8 cellular contexts compared by ENCODE assay signal in genomic region chr7:139358541-139359365, GRCh38. TPM values are rescaled to one million over a fixed set of nuclear protein-coding genes. Genes with fewer than 3 reads are reported as not detected.
A peak's percentile ranks its signal among the peaks of the same experiment; 100 is the strongest.
DNase-seq lines count a peak whose midpoint lies in the region; ATAC-seq and TF ChIP-seq lines count a peak whose summit lies in the region.

No MANE protein-coding gene starts in this region.

- peak; percentile 57 for DNase-seq in D341Med (ENCODE audit: low spot score)
- DNase-seq in KBM-7, result peak; percentile 37
- DNase-seq in UCSD-AML1 (lab: John Stamatoyannopoulos, UW; ENCODE audit: unreplicated experiment), result peak; percentile 23
- no peak for DNase-seq in coronary artery (ENCODE audit: low spot score)
- peak; percentile 50 to 72 for DNase-seq in lung microvascular endothelial cell (ENCODE audit: low read depth in 2 of 2)
- peak; percentile 29 to 65 (median 40) for DNase-seq in stimulated activated naive CD4-positive, alpha-beta T cell (lab: John Stamatoyannopoulos, UW)
- DNase-seq in AG08396 (ENCODE audit: low spot score), result no peak

- TF ChIP-seq CTCF in coronary artery (IDR thresholded peaks at IDR 0.05), result no peak

- H3K4me3 ChIP-seq in coronary artery, result peak overlapping the region; percentile 99

- peak overlapping the region; percentile 99 for H3K27ac ChIP-seq in coronary artery

- in situ Hi-C loops in KBM-7 (cut with MboI; ENCODE audit: low pct_unique_long_range_greater_than_20kb, low sequenced_read_pairs), result no loop called here

- peak; percentile 18 for ATAC-seq in GM21381 (IDR thresholded peaks at IDR 0.05; ENCODE audit: unreplicated experiment)

RNA-seq across cellular contexts. Expression of gene LUC7L2, which starts 0.9 kb away (rescaled TPM):
- total RNA-seq in lung microvascular endothelial cell, result 20.3 and 22.2 TPM in 2 replicates

RNA-seq across cellular contexts. Expression of gene FMC1, which starts 17.6 kb away (rescaled TPM):
- 11.3 and 13.1 TPM in 2 replicates for total RNA-seq in lung microvascular endothelial cell

Comparison
In these comparisons a context has a peak if more than half of its experiments do, and no peak if none do; other contexts are left out.
1. DNase-seq: peak in D341Med (single experiment), KBM-7 (single experiment), UCSD-AML1 (single experiment), lung microvascular endothelial cell (2 of 2) and stimulated activated naive CD4-positive, alpha-beta T cell (6 of 6); none in coronary artery (single experiment) and AG08396 (single experiment).